1 cellular context compared by ENCODE assay signal in the genomic region with DNA sequence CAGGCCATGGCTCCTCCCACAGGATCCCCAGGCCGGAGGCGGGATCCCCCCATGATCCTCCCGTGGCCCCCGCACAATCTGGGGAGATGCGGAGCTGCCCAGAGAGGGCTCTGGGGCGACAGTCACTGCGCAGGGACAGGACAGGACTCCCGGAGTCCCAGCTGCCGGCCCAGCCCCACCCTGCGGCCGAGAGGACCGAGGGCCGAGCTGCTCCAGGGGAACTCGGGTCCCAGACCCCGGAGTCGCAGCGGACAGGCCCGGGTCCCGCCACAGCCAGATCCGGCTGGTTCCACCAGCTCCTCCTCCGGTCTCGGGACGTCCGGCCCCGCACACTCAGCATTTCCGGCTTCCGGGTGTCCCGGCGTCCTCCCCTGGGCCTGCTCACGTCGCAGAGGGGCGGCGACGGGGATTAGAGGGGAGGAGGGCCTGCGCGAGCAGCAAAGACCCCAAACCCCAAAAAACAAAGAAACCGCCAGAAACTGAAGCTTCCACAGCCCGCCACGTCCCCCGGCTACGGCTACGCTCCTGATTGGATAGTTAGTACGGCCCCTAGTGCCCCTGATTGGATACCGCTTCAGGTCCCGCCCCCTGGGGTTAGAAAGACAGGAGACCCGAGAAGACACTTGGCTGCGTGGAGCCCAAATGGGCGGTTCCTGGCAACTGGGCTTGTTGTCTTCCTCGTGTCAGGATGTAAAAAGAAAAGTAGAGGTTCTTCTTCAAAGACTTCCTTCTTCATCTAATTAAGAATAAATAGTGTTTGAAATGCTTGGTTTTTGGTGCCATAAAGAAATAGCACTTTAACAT.
A peak's percentile ranks its signal among the peaks of the same experiment; 100 is the strongest.
TF ChIP-seq lines count a peak whose summit lies in the region.

No MANE protein-coding gene starts in this region.

TF ChIP-seq in K562, 482 proteins besides CTCF, POLR2A, EP300 and RAD21 (continued from another document and continues in another):
- TF ChIP-seq, protein P1, sequence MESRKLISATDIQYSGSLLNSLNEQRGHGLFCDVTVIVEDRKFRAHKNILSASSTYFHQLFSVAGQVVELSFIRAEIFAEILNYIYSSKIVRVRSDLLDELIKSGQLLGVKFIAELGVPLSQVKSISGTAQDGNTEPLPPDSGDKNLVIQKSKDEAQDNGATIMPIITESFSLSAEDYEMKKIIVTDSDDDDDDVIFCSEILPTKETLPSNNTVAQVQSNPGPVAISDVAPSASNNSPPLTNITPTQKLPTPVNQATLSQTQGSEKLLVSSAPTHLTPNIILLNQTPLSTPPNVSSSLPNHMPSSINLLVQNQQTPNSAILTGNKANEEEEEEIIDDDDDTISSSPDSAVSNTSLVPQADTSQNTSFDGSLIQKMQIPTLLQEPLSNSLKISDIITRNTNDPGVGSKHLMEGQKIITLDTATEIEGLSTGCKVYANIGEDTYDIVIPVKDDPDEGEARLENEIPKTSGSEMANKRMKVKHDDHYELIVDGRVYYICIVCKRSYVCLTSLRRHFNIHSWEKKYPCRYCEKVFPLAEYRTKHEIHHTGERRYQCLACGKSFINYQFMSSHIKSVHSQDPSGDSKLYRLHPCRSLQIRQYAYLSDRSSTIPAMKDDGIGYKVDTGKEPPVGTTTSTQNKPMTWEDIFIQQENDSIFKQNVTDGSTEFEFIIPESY (CRISPR knock-in tag; IDR thresholded peaks at IDR 0.05): no peak
- TF ChIP-seq CC2D1A (IDR thresholded peaks at IDR 0.05) (no peak), SMARCA5 (IDR thresholded peaks at IDR 0.05) (no peak), POLR2H (tag; IDR thresholded peaks at IDR 0.05; ENCODE audit: low read depth) (peak; percentile 97), HDGF (IDR thresholded peaks at IDR 0.05) (no peak), ELF4 (CRISPR knock-in tag; IDR thresholded peaks at IDR 0.05) (peak; percentile 58; the same call in 1 of the 2 replicates), KDM4B (IDR thresholded peaks at IDR 0.05; ENCODE audit: borderline replicate concordance in 2 of 2, low read depth in 1 of 2) (peak in 1 of 2 experiments; percentile 73; a peak in 1 of 4 replicates), SP1 (CRISPR knock-in tag; IDR thresholded peaks at IDR 0.05) (peak; percentile 87), MAFK (IDR thresholded peaks at IDR 0.05; ENCODE audit: low read length) (peak; percentile 79), SRF (CRISPR knock-in tag; IDR thresholded peaks at IDR 0.05) (peak in 1 of 2 experiments; percentile 42; a peak in 1 of 4 replicates), SIN3A (IDR thresholded peaks at IDR 0.05; ENCODE audit: borderline replicate concordance in 2 of 2, control insufficient read depth in 1 of 2, low read depth in 2 of 2, low read length in 2 of 2) (0 out of 4 replicates have a peak, but pooled peaks have one; percentile 2 to 30), HDAC3 (IDR thresholded peaks at IDR 0.05; ENCODE audit: borderline replicate concordance, partially characterized antibody) (no peak), ARNT (IDR thresholded peaks at IDR 0.05) (no peak), ZNF175 (CRISPR knock-in tag; IDR thresholded peaks at IDR 0.05; ENCODE audit: low read depth) (no peak), YBX1 (IDR thresholded peaks at IDR 0.05) (no peak), RB1 (IDR thresholded peaks at IDR 0.05; ENCODE audit: low read depth) (no peak; the same call in none of the 2 replicates), EGR1 (conservative IDR thresholded peaks at IDR 0.05) (peak; percentile 72), POLR2G (IDR thresholded peaks at IDR 0.05; ENCODE audit: low read depth, low read length) (peak; percentile 97), SAFB (IDR thresholded peaks at IDR 0.05; ENCODE audit: borderline replicate concordance, low read depth, low read length) (peak; percentile 32), SMARCB1 (IDR thresholded peaks at IDR 0.05; ENCODE audit: insufficient read length, low read depth) (no peak), SREBF2 (CRISPR knock-in tag; IDR thresholded peaks at IDR 0.05) (0 out of 2 replicates have a peak, but pooled peaks have one; percentile 36), HNRNPL (IDR thresholded peaks at IDR 0.05; ENCODE audit: low read depth, low read length) (no peak), SREBF1 (IDR thresholded peaks at IDR 0.05; ENCODE audit: borderline replicate concordance, low read depth, low read length) (no peak), TBP (optimal IDR thresholded peaks at IDR 0.05; ENCODE audit: low read depth, low read length) (peak; percentile 40), TGIF2 (CRISPR knock-in tag; IDR thresholded peaks at IDR 0.05) (no peak), TAF9B (IDR thresholded peaks at IDR 0.05; ENCODE audit: partially characterized antibody) (peak; percentile 63), ASH1L (IDR thresholded peaks at IDR 0.05; ENCODE audit: borderline replicate concordance, low read depth, partially characterized antibody) (peak; percentile 87), NR2C1 (IDR thresholded peaks at IDR 0.05) (no peak), NR2C1 (tag; IDR thresholded peaks at IDR 0.05) (no peak), ZC3H4 (CRISPR knock-in tag; IDR thresholded peaks at IDR 0.05; ENCODE audit: borderline replicate concordance) (no peak), CCAR2 (IDR thresholded peaks at IDR 0.05; ENCODE audit: low read depth, low read length) (no peak), ZNF324 (CRISPR knock-in tag; IDR thresholded peaks at IDR 0.05) (no peak; the same call in 1 of the 2 replicates), ZNF717 (CRISPR knock-in tag; IDR thresholded peaks at IDR 0.05) (0 out of 2 replicates have a peak, but pooled peaks have one; percentile 75), NR4A1 (CRISPR knock-in tag; IDR thresholded peaks at IDR 0.05) (no peak), NR4A1 (tag; IDR thresholded peaks at IDR 0.05) (peak; percentile 17; the same call in 1 of the 2 replicates), MCM3 (IDR thresholded peaks at IDR 0.05) (no peak), SRSF9 (IDR thresholded peaks at IDR 0.05; ENCODE audit: borderline replicate concordance, low read depth, low read length) (no peak), ZNF24 (IDR thresholded peaks at IDR 0.05) (no peak), FOXA3 (CRISPR knock-in tag; conservative IDR thresholded peaks at IDR 0.05 in 1 of 2, IDR thresholded peaks at IDR 0.05 in 1 of 2) (0 out of 4 replicates have a peak, but pooled peaks of 1 of the 2 experiments have one; percentile 20), NEUROD1 (IDR thresholded peaks at IDR 0.05; ENCODE audit: borderline replicate concordance, low read depth, low read length, partially characterized antibody) (peak; percentile 35), ZNF707 (CRISPR knock-in tag; conservative IDR thresholded peaks at IDR 0.05) (no peak), TCF3 (CRISPR knock-in tag; IDR thresholded peaks at IDR 0.05) (peak; percentile 19; the same call in 1 of the 2 replicates), GATA2 (CRISPR knock-in tag; IDR thresholded peaks at IDR 0.05) (no peak), ZBTB7A (IDR thresholded peaks at IDR 0.05; ENCODE audit: borderline replicate concordance, control insufficient read depth, low read depth, low read length) (peak; percentile 98)
- TF ChIP-seq, protein P2, sequence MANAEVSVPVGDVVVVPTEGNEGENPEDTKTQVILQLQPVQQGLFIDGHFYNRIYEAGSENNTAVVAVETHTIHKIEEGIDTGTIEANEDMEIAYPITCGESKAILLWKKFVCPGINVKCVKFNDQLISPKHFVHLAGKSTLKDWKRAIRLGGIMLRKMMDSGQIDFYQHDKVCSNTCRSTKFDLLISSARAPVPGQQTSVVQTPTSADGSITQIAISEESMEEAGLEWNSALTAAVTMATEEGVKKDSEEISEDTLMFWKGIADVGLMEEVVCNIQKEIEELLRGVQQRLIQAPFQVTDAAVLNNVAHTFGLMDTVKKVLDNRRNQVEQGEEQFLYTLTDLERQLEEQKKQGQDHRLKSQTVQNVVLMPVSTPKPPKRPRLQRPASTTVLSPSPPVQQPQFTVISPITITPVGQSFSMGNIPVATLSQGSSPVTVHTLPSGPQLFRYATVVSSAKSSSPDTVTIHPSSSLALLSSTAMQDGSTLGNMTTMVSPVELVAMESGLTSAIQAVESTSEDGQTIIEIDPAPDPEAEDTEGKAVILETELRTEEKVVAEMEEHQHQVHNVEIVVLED (CRISPR knock-in tag; IDR thresholded peaks at IDR 0.05): no peak
- TF ChIP-seq, protein P3, sequence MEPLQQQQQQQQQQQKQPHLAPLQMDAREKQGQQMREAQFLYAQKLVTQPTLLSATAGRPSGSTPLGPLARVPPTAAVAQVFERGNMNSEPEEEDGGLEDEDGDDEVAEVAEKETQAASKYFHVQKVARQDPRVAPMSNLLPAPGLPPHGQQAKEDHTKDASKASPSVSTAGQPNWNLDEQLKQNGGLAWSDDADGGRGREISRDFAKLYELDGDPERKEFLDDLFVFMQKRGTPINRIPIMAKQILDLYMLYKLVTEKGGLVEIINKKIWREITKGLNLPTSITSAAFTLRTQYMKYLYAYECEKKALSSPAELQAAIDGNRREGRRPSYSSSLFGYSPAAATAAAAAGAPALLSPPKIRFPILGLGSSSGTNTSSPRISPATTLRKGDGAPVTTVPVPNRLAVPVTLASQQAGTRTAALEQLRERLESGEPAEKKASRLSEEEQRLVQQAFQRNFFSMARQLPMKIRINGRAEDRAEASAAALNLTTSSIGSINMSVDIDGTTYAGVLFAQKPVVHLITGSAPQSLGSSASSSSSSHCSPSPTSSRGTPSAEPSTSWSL (CRISPR knock-in tag; IDR thresholded peaks at IDR 0.05; ENCODE audit: borderline replicate concordance): peak; percentile 69; the same call in 1 of the 2 replicates
- TF ChIP-seq, protein P4, sequence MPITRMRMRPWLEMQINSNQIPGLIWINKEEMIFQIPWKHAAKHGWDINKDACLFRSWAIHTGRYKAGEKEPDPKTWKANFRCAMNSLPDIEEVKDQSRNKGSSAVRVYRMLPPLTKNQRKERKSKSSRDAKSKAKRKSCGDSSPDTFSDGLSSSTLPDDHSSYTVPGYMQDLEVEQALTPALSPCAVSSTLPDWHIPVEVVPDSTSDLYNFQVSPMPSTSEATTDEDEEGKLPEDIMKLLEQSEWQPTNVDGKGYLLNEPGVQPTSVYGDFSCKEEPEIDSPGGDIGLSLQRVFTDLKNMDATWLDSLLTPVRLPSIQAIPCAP (CRISPR knock-in tag; IDR thresholded peaks at IDR 0.05; ENCODE audit: borderline replicate concordance): no peak
- TF ChIP-seq, protein P5, sequence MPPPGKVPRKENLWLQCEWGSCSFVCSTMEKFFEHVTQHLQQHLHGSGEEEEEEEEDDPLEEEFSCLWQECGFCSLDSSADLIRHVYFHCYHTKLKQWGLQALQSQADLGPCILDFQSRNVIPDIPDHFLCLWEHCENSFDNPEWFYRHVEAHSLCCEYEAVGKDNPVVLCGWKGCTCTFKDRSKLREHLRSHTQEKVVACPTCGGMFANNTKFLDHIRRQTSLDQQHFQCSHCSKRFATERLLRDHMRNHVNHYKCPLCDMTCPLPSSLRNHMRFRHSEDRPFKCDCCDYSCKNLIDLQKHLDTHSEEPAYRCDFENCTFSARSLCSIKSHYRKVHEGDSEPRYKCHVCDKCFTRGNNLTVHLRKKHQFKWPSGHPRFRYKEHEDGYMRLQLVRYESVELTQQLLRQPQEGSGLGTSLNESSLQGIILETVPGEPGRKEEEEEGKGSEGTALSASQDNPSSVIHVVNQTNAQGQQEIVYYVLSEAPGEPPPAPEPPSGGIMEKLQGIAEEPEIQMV (tag; conservative IDR thresholded peaks at IDR 0.05; ENCODE audit: low read depth): no peak
- TF ChIP-seq, protein P6, sequence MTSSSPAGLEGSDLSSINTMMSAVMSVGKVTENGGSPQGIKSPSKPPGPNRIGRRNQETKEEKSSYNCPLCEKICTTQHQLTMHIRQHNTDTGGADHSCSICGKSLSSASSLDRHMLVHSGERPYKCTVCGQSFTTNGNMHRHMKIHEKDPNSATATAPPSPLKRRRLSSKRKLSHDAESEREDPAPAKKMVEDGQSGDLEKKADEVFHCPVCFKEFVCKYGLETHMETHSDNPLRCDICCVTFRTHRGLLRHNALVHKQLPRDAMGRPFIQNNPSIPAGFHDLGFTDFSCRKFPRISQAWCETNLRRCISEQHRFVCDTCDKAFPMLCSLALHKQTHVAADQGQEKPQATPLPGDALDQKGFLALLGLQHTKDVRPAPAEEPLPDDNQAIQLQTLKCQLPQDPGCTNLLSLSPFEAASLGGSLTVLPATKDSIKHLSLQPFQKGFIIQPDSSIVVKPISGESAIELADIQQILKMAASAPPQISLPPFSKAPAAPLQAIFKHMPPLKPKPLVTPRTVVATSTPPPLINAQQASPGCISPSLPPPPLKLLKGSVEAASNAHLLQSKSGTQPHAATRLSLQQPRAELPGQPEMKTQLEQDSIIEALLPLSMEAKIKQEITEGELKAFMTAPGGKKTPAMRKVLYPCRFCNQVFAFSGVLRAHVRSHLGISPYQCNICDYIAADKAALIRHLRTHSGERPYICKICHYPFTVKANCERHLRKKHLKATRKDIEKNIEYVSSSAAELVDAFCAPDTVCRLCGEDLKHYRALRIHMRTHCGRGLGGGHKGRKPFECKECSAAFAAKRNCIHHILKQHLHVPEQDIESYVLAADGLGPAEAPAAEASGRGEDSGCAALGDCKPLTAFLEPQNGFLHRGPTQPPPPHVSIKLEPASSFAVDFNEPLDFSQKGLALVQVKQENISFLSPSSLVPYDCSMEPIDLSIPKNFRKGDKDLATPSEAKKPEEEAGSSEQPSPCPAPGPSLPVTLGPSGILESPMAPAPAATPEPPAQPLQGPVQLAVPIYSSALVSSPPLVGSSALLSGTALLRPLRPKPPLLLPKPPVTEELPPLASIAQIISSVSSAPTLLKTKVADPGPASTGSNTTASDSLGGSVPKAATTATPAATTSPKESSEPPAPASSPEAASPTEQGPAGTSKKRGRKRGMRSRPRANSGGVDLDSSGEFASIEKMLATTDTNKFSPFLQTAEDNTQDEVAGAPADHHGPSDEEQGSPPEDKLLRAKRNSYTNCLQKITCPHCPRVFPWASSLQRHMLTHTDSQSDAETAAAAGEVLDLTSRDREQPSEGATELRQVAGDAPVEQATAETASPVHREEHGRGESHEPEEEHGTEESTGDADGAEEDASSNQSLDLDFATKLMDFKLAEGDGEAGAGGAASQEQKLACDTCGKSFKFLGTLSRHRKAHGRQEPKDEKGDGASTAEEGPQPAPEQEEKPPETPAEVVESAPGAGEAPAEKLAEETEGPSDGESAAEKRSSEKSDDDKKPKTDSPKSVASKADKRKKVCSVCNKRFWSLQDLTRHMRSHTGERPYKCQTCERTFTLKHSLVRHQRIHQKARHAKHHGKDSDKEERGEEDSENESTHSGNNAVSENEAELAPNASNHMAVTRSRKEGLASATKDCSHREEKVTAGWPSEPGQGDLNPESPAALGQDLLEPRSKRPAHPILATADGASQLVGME (CRISPR knock-in tag; IDR thresholded peaks at IDR 0.05): peak; percentile 55; the same call in 1 of the 2 replicates
- TF ChIP-seq, protein P7, sequence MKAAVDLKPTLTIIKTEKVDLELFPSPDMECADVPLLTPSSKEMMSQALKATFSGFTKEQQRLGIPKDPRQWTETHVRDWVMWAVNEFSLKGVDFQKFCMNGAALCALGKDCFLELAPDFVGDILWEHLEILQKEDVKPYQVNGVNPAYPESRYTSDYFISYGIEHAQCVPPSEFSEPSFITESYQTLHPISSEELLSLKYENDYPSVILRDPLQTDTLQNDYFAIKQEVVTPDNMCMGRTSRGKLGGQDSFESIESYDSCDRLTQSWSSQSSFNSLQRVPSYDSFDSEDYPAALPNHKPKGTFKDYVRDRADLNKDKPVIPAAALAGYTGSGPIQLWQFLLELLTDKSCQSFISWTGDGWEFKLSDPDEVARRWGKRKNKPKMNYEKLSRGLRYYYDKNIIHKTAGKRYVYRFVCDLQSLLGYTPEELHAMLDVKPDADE (conservative IDR thresholded peaks at IDR 0.05; ENCODE audit: control insufficient read depth, low read depth, low read length): peak; percentile 47
- TF ChIP-seq, protein P8, sequence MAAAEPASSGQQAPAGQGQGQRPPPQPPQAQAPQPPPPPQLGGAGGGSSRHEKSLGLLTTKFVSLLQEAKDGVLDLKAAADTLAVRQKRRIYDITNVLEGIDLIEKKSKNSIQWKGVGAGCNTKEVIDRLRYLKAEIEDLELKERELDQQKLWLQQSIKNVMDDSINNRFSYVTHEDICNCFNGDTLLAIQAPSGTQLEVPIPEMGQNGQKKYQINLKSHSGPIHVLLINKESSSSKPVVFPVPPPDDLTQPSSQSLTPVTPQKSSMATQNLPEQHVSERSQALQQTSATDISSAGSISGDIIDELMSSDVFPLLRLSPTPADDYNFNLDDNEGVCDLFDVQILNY (CRISPR knock-in tag; IDR thresholded peaks at IDR 0.05): no peak
